20 cellular contexts compared by ENCODE assay signal in the genomic region with DNA sequence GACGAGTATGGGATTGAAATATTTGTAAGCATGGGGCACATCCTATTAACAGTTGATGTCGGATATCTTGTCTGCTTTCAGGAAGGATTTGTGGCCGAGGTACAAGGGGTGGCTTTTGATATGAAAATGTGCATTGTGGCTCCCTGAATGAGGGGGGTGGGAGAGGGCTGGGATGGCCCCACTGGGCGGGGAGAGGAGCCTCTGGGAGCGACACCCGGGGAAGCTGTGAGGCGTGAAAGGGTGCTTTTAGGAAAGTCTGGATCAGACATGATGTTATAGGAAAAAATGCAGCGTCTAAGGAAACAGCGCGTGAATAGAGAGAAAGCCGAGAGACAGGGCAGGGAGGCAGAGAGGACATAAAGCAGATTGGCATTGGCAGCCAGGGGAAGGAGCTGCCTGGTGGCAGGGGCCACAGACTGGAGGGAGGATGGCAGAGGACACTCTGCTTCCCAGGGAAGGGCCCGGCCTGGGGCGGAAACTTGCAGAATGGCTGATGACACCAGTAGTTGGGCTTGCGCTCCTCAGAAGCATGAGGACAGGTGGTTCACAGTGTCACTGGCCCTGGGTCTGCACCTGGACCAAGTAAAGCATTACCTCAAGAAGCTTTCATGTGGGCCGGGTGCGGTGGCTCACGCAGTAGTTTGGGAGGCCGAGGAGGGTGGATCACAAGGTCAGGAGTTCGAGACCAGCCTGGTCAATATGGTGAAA.
A peak's percentile ranks its signal among the peaks of the same experiment; 100 is the strongest.
DNase-seq lines count a peak whose midpoint lies in the region; ATAC-seq and TF ChIP-seq lines count a peak whose summit lies in the region.
"Had no signal": no experiment of that assay in that cellular context is flagged by ENCODE, and none has a peak within 500 bp of the region (broad histone marks: within the 10 kb centered on the region; RNA-seq: fewer than 3 reads in every experiment).

No MANE protein-coding gene starts in this region.

- ATAC-seq in gastroesophageal sphincter, result no peak
- no peak for ATAC-seq in T-helper 17 cell

- intact Hi-C loops in ascending aorta (cut with DNase I) (loop anchor here (5.0 kb wide), 1 partner anchor 175 kb away; no protein-coding TSS in a partner anchor), A673 (cut with micrococcal nuclease; ENCODE audit: unreplicated experiment) (no loop called here)

- H3K27ac ChIP-seq in BLaER1 treated with 17β-estradiol and CSF1 and Interleukin-3, amounts not matched to agents 10 nM and 100 nM, result no peak overlapping the region
- H3K27ac ChIP-seq in ascending aorta (peak overlapping the region; percentile 88 to 93), gastroesophageal sphincter (peak overlapping the region in 3 of 4 donors; percentile 86 to 89 (median 87)), osteoblast (ENCODE audit: low read depth, low read length) (no peak overlapping the region), A673 (ENCODE audit: low read depth, low read length, poor library complexity, severe bottlenecking) (no peak overlapping the region), mesenchymal stem cell (ENCODE audit: low read length, poor library complexity, severe bottlenecking) (no peak overlapping the region)
- H3K27ac ChIP-seq: GM23248, KMS-11 had no signal

- TF ChIP-seq POLR2A in gastroesophageal sphincter (IDR thresholded peaks at IDR 0.05), result no peak

- no peak for TF ChIP-seq EP300 in gastroesophageal sphincter (IDR thresholded peaks at IDR 0.05)

- peaks cover 2% of the 10 kb centered on the region for H3K36me3 Mint-ChIP-seq in T-helper 17 cell (ENCODE audit: low read depth)

- H4K91ac ChIP-seq in mesenchymal stem cell (ENCODE audit: low read length), result no peak overlapping the region

- H2AK5ac ChIP-seq in mesenchymal stem cell (ENCODE audit: low read length, severe bottlenecking), result no peak overlapping the region

- no peak for DNase-seq in ascending aorta (ENCODE audit: low spot score in 2 of 2)
- peak; percentile 61 for DNase-seq in osteoblast (ENCODE audit: insufficient read length, low spot score, missing footprints)
- no peak for DNase-seq in A673 (ENCODE audit: low spot score)
- no peak for DNase-seq in T-helper 17 cell
- DNase-seq in NCI-H1105 treated with DMSO at 0.1 percent for 48 hours (lab: John Stamatoyannopoulos, UW), result no peak
- no peak for DNase-seq in mesenchymal stem cell
- DNase-seq: CD4-positive, alpha-beta T cell; DND-41; GDM1; GM23248; MG63; NCI-H187 treated with DMSO at 0.1 percent for 48 hours; NCI-H446 treated with DMSO at 0.1 percent for 48 hours; NCI-H82; Peyer's patch; Right ventricle myocardium superior had no signal

- CTCF ChIA-PET in A673 (lab: Charles Lee), result no interaction called here

- 63 to 72% methylated on average over 3 to 13 of the region's 19 CpGs for WGBS in gastroesophageal sphincter (ENCODE audit: low coverage in 1 of 2), 2 donors
- WGBS in mesenchymal stem cell, result 84% methylated on average over 19 of the region's 19 CpGs

- H3K18ac ChIP-seq in mesenchymal stem cell (ENCODE audit: low read depth in 1 of 2, low read length in 2 of 2), result no peak overlapping the region

- POLR2A ChIA-PET in A673 (lab: Charles Lee; ENCODE audit: low non-redundant PET), result no interaction called here

- H3K4me3 Mint-ChIP-seq in T-helper 17 cell, result no peak overlapping the region

- peaks cover 8 to 33% (median 20%) of the 10 kb centered on the region in 10 experiments for H3K4me1 ChIP-seq in BLaER1 treated with 17β-estradiol and CSF1 and Interleukin-3, amounts not matched to agents 10 nM and 100 nM
- H3K4me1 ChIP-seq in ascending aorta, result peaks cover 0 to 17% of the 10 kb centered on the region in 2 donors
- H3K4me1 ChIP-seq in gastroesophageal sphincter, result peaks cover 0 to 57% (median 17%) of the 10 kb centered on the region in 3 donors
- peaks cover 2% of the 10 kb centered on the region for H3K4me1 ChIP-seq in osteoblast (ENCODE audit: insufficient read depth, low read length)
- H3K4me1 ChIP-seq in A673 (ENCODE audit: insufficient read depth, low read length, poor library complexity, severe bottlenecking), result no peaks in the 10 kb centered on the region
- peaks cover 6% of the 10 kb centered on the region for H3K4me1 ChIP-seq in mesenchymal stem cell (ENCODE audit: control insufficient read depth, insufficient read depth, low read depth, low read length)

- no TSS peak for BruUV-seq in A673 (replicated peaks; lab: Mats Ljungman, UMichigan)

- no peaks in the 10 kb centered on the region for H3K36me3 ChIP-seq in BLaER1 treated with 17β-estradiol and CSF1 and Interleukin-3, amounts not matched to agents 10 nM and 100 nM
- no peaks in the 10 kb centered on the region for H3K36me3 ChIP-seq in ascending aorta
- no peaks in the 10 kb centered on the region for H3K36me3 ChIP-seq in gastroesophageal sphincter
- no peaks in the 10 kb centered on the region for H3K36me3 ChIP-seq in osteoblast (ENCODE audit: insufficient read depth, low read length)
- H3K36me3 ChIP-seq in A673 (ENCODE audit: insufficient read depth, low read length, poor library complexity, severe bottlenecking), result no peaks in the 10 kb centered on the region
- H3K36me3 ChIP-seq in mesenchymal stem cell (ENCODE audit: control insufficient read depth in 1 of 2, insufficient read depth in 2 of 2, low read depth in 1 of 2, low read length in 2 of 2), result no peaks in the 10 kb centered on the region
- H3K36me3 ChIP-seq: MG63, Peyer's patch had no signal

- no peak overlapping the region for H4K8ac ChIP-seq in mesenchymal stem cell (ENCODE audit: low read length)

- H4K20me1 ChIP-seq in BLaER1 treated with 17β-estradiol and CSF1 and Interleukin-3, amounts not matched to agents 10 nM and 100 nM, result no peaks in the 10 kb centered on the region; a peak in 1 of 22 replicates
- H4K20me1 ChIP-seq in osteoblast (ENCODE audit: insufficient read depth, low read length), result no peaks in the 10 kb centered on the region

- H3K9me3 ChIP-seq in BLaER1 treated with 17β-estradiol and CSF1 and Interleukin-3, amounts not matched to agents 10 nM and 100 nM (replicated peaks in 1 of 11), result peaks cover 5 to 7% (median 6%) of the 10 kb centered on the region in 11 experiments; a peak in 17 of 22 replicates
- H3K9me3 ChIP-seq in ascending aorta, result no peaks in the 10 kb centered on the region
- no peaks in the 10 kb centered on the region for H3K9me3 ChIP-seq in gastroesophageal sphincter
- H3K9me3 ChIP-seq in osteoblast (ENCODE audit: low read depth, low read length), result no peaks in the 10 kb centered on the region
- no peaks in the 10 kb centered on the region for H3K9me3 ChIP-seq in A673 (ENCODE audit: low read depth, low read length, poor library complexity, severe bottlenecking)
- H3K9me3 ChIP-seq in T-helper 17 cell (ENCODE audit: control insufficient read depth, low read length, poor library complexity, severe bottlenecking), result no peaks in the 10 kb centered on the region
- H3K9me3 ChIP-seq in mesenchymal stem cell (ENCODE audit: control insufficient read depth, low read length), result no peaks in the 10 kb centered on the region
- H3K9me3 ChIP-seq: Peyer's patch had no signal

- H3K27ac Mint-ChIP-seq in T-helper 17 cell, result no peak overlapping the region
- H3K27ac Mint-ChIP-seq: CD4-positive, alpha-beta T cell had no signal

- H3K4ac ChIP-seq in mesenchymal stem cell (ENCODE audit: low read depth in 1 of 2, low read length in 2 of 2), result no peak overlapping the region

- no peak overlapping the region for H2BK12ac ChIP-seq in mesenchymal stem cell (ENCODE audit: low read length in 2 of 2)

- no peak overlapping the region for H3K23ac ChIP-seq in mesenchymal stem cell (ENCODE audit: low read length in 2 of 2)

- peaks cover 30% of the 10 kb centered on the region for H3K27me3 Mint-ChIP-seq in T-helper 17 cell

- no peak overlapping the region for H2BK15ac ChIP-seq in mesenchymal stem cell (ENCODE audit: low read depth, poor library complexity, severe bottlenecking)

- no peak overlapping the region for H3K14ac ChIP-seq in mesenchymal stem cell (ENCODE audit: low read length in 2 of 2)

- H3K27me3 ChIP-seq in BLaER1 treated with 17β-estradiol and CSF1 and Interleukin-3, amounts not matched to agents 10 nM and 100 nM, result peaks cover 0 to 19% (median 3%) of the 10 kb centered on the region in 11 experiments; a peak in 8 of 22 replicates
- H3K27me3 ChIP-seq in ascending aorta (no peaks in the 10 kb centered on the region), gastroesophageal sphincter (no peaks in the 10 kb centered on the region), osteoblast (ENCODE audit: insufficient read depth, low read length) (no peaks in the 10 kb centered on the region), A673 (replicated peaks; ENCODE audit: insufficient read depth, low read depth, low read length, poor library complexity) (no peaks in the 10 kb centered on the region), mesenchymal stem cell (ENCODE audit: control insufficient read depth in 1 of 2, insufficient read depth in 1 of 2, low read length in 2 of 2) (peaks cover 11 to 13% of the 10 kb centered on the region in 2 experiments)
- H3K27me3 ChIP-seq: MG63 had no signal

- H3K4me1 Mint-ChIP-seq in T-helper 17 cell, result peaks cover 9% of the 10 kb centered on the region

- no peaks in the 10 kb centered on the region for H3K79me2 ChIP-seq in osteoblast (ENCODE audit: insufficient read depth, low read length)

- no peak for TF ChIP-seq CTCF in ascending aorta (IDR thresholded peaks at IDR 0.05)
- TF ChIP-seq CTCF in gastroesophageal sphincter (IDR thresholded peaks at IDR 0.05), result no peak
- TF ChIP-seq CTCF in osteoblast (IDR thresholded peaks at IDR 0.05; ENCODE audit: extremely low read depth, low read depth, low read length), result no peak
- TF ChIP-seq CTCF in A673 (conservative IDR thresholded peaks at IDR 0.05; ENCODE audit: low read depth, low read length), result no peak

- H2AFZ ChIP-seq in osteoblast (ENCODE audit: low read length) (no peak overlapping the region), mesenchymal stem cell (ENCODE audit: low read depth, low read length) (no peak overlapping the region)
- H2AFZ ChIP-seq: GM23248 had no signal

- no peak overlapping the region for H3K9ac ChIP-seq in BLaER1 treated with 17β-estradiol and CSF1 and Interleukin-3, amounts not matched to agents 10 nM and 100 nM
- no peak overlapping the region for H3K9ac ChIP-seq in mesenchymal stem cell (ENCODE audit: low read length)
- H3K9ac ChIP-seq: GM23248, KMS-11 had no signal

- no peak overlapping the region for H2BK120ac ChIP-seq in mesenchymal stem cell (ENCODE audit: low read depth, low read length)

- H3K4me3 ChIP-seq in BLaER1 treated with 17β-estradiol and CSF1 and Interleukin-3, amounts not matched to agents 10 nM and 100 nM, result no peak overlapping the region
- H3K4me3 ChIP-seq in ascending aorta, result no peak overlapping the region
- H3K4me3 ChIP-seq in gastroesophageal sphincter, result no peak overlapping the region
- no peak overlapping the region for H3K4me3 ChIP-seq in osteoblast (ENCODE audit: insufficient read depth, low read length)
- H3K4me3 ChIP-seq in A673 (ENCODE audit: low read depth, low read length, poor library complexity, severe bottlenecking), result no peak overlapping the region
- H3K4me3 ChIP-seq in mesenchymal stem cell (ENCODE audit: insufficient read depth in 1 of 2, low read depth in 1 of 2, low read length in 2 of 2), result no peak overlapping the region
- H3K4me3 ChIP-seq: A549, GM23248, MG63, Peyer's patch had no signal

- no peak overlapping the region for H2BK5ac ChIP-seq in mesenchymal stem cell (ENCODE audit: low read depth, low read length, poor library complexity, severe bottlenecking)

- no peaks in the 10 kb centered on the region for H3K79me1 ChIP-seq in mesenchymal stem cell (replicated peaks; ENCODE audit: low read length, poor library complexity, severe bottlenecking)

- peak overlapping the region in 6 of 11 experiments; percentile 41 to 92 (median 83); a peak in 8 of 22 replicates for H3K4me2 ChIP-seq in BLaER1 treated with 17β-estradiol and CSF1 and Interleukin-3, amounts not matched to agents 10 nM and 100 nM
- no peak overlapping the region for H3K4me2 ChIP-seq in osteoblast (ENCODE audit: insufficient read depth, low read length)
- H3K4me2 ChIP-seq in mesenchymal stem cell (ENCODE audit: low read length, poor library complexity, severe bottlenecking), result no peak overlapping the region
- H3K4me2 ChIP-seq: KMS-11 had no signal

Comparison
In these comparisons a context has a peak if more than half of its experiments do, and no peak if none do; other contexts are left out.
1. H3K27ac ChIP-seq: peak in ascending aorta (2 of 2) and gastroesophageal sphincter (3 of 4); none in BLaER1 treated with 17β-estradiol and CSF1 and Interleukin-3, amounts not matched to agents 10 nM and 100 nM (0 of 11), osteoblast (single experiment), A673 (single experiment) and mesenchymal stem cell (single experiment).
2. H3K4me2 ChIP-seq: peak in BLaER1 treated with 17β-estradiol and CSF1 and Interleukin-3, amounts not matched to agents 10 nM and 100 nM (6 of 11); none in osteoblast (single experiment) and mesenchymal stem cell (single experiment).